Comparison of ENCODE assay signal across 12 cellular contexts in genomic region chr6:18022398-18023231, GRCh38. TPM values are rescaled to one million over a fixed set of nuclear protein-coding genes. Genes with fewer than 3 reads are reported as not detected.
DNase-seq lines count a peak whose midpoint lies in the region; TF ChIP-seq lines count a peak whose summit lies in the region.
"Had no signal": no experiment of that assay in that cellular context is flagged by ENCODE, and none has a peak within 500 bp of the region (broad histone marks: within the 10 kb centered on the region; RNA-seq: fewer than 3 reads in every experiment).

No MANE protein-coding gene starts in this region.

- H3K36me3 Mint-ChIP-seq in Caco-2 (ENCODE audit: insufficient read depth, unreplicated experiment) (no peaks in the 10 kb centered on the region), mesothelial cell of epicardium (no peaks in the 10 kb centered on the region)

- H3K4me3 ChIP-seq in Caco-2 (ENCODE audit: low read depth, low read length), result peak overlapping the region; percentile 14; the same call in 1 of the 2 replicates
- H3K4me3 ChIP-seq: coronary artery had no signal

- H3K27me3 Mint-ChIP-seq in Caco-2 (ENCODE audit: insufficient read depth, unreplicated experiment) (no peaks in the 10 kb centered on the region), mesothelial cell of epicardium (ENCODE audit: low read depth) (no peaks in the 10 kb centered on the region)

- intact Hi-C loops in Caco-2 (cut with micrococcal nuclease; ENCODE audit: unreplicated experiment), result loop anchor here (2.0 kb wide), 1 partner anchor 34 kb away; no protein-coding TSS in a partner anchor

- H3K4me1 ChIP-seq in Caco-2, result peaks cover 13% of the 10 kb centered on the region
- H3K4me1 ChIP-seq: parathyroid adenoma had no signal

- H3K4me1 Mint-ChIP-seq in Caco-2 (ENCODE audit: low read depth, unreplicated experiment) (peaks cover 13% of the 10 kb centered on the region), mesothelial cell of epicardium (peaks cover 41% of the 10 kb centered on the region)
- H3K4me1 Mint-ChIP-seq: stimulated activated naive CD8-positive, alpha-beta T cell treated with anti-CD3 and anti-CD28 coated beads, Interleukin-15, amount 100 ng/mL, for 72 hours had no signal

- CTCF ChIA-PET in Caco-2 (lab: Charles Lee), result interaction anchor here (0.5 kb wide), 1 partner anchor 207 kb away, joined by 3 read pairs; no protein-coding TSS in a partner anchor

- no peaks in the 10 kb centered on the region for H3K9me3 ChIP-seq in Caco-2

- H3K9me3 Mint-ChIP-seq in Caco-2 (ENCODE audit: unreplicated experiment) (no peaks in the 10 kb centered on the region), mesothelial cell of epicardium (no peaks in the 10 kb centered on the region)
- H3K9me3 Mint-ChIP-seq: stimulated activated naive CD8-positive, alpha-beta T cell treated with anti-CD3 and anti-CD28 coated beads, Interleukin-15, amount 100 ng/mL, for 72 hours had no signal

- BruUV-seq in Caco-2 (replicated peaks; lab: Mats Ljungman, UMichigan), result no TSS peak

- H3K27ac Mint-ChIP-seq in Caco-2 (ENCODE audit: unreplicated experiment), result peak overlapping the region; percentile 78
- H3K27ac Mint-ChIP-seq in mesothelial cell of epicardium, result peak overlapping the region; percentile 98
- H3K27ac Mint-ChIP-seq: stimulated activated naive CD8-positive, alpha-beta T cell treated with anti-CD3 and anti-CD28 coated beads, Interleukin-15, amount 100 ng/mL, for 72 hours had no signal

- no peaks in the 10 kb centered on the region; the same call in 1 of the 2 replicates for H3K36me3 ChIP-seq in Caco-2 (ENCODE audit: control insufficient read depth, insufficient read depth, low read length)

- peak; percentile 57 to 58 for DNase-seq in Caco-2
- peak; percentile 89 for DNase-seq in NCI-H2171 treated with DMSO at 0.1 percent for 48 hours (lab: John Stamatoyannopoulos, UW)
- DNase-seq in dedifferentiated amniotic fluid mesenchymal stem cell (ENCODE audit: extremely low spot score), result peak; percentile 27
- DNase-seq in mesothelial cell of epicardium (ENCODE audit: low spot score in 2 of 2, unreplicated experiment in 2 of 2), result no peak
- DNase-seq in NCI-H526 (lab: John Stamatoyannopoulos, UW), result no peak
- DNase-seq in SKM-1 treated with dmso at 0.1 percent for 144 hours (lab: John Stamatoyannopoulos, UW; ENCODE audit: unreplicated experiment), result no peak
- DNase-seq in ureter (ENCODE audit: low spot score), result no peak
- DNase-seq in NCI-H524 treated with DMSO at 0.1 percent for 48 hours (lab: John Stamatoyannopoulos, UW), result no peak
- DNase-seq: activated CD4-positive, alpha-beta T cell treated with anti-CD3 and anti-CD28 coated beads for 48 hours; stimulated activated naive CD8-positive, alpha-beta T cell treated with anti-CD3 and anti-CD28 coated beads, Interleukin-15, amount 100 ng/mL, for 72 hours had no signal

- POLR2A ChIA-PET in Caco-2 (lab: Charles Lee), result no interaction called here

- peak overlapping the region; percentile 60 for H3K4me3 Mint-ChIP-seq in Caco-2 (ENCODE audit: unreplicated experiment)
- H3K4me3 Mint-ChIP-seq in mesothelial cell of epicardium, result peak overlapping the region; percentile 44
- H3K4me3 Mint-ChIP-seq: stimulated activated naive CD8-positive, alpha-beta T cell treated with anti-CD3 and anti-CD28 coated beads, Interleukin-15, amount 100 ng/mL, for 72 hours had no signal

- no peaks in the 10 kb centered on the region for H3K27me3 ChIP-seq in Caco-2 (replicated peaks; ENCODE audit: control insufficient read depth, insufficient read depth, low read length)

- TF ChIP-seq CTCF in Caco-2 (IDR thresholded peaks at IDR 0.05; ENCODE audit: insufficient read depth in 1 of 2, low read depth in 1 of 2, low read length in 1 of 2, severe bottlenecking in 1 of 2, unreplicated experiment in 1 of 2), result no peak
- TF ChIP-seq CTCF in mesothelial cell of epicardium (IDR thresholded peaks at IDR 0.05; ENCODE audit: unreplicated experiment), result no peak

RNA-seq across cellular contexts. Expression of gene KIF13A, which starts 35.2 kb away (rescaled TPM):
- 13.8 and 14.0 TPM in 2 replicates for total RNA-seq in Caco-2 (2022)
- total RNA-seq in mesothelial cell of epicardium, result 52.2 to 57.0 TPM (median 54.4 TPM) in 3 replicates
- 57.7 TPM for total RNA-seq in ureter

Comparison
In these comparisons a context has a peak if more than half of its experiments do, and no peak if none do; other contexts are left out.
1. DNase-seq: peak in Caco-2 (2 of 2), NCI-H2171 treated with DMSO at 0.1 percent for 48 hours (single experiment) and dedifferentiated amniotic fluid mesenchymal stem cell (single experiment); none in mesothelial cell of epicardium (0 of 2), NCI-H526 (0 of 2), SKM-1 treated with dmso at 0.1 percent for 144 hours (single experiment), ureter (single experiment) and NCI-H524 treated with DMSO at 0.1 percent for 48 hours (single experiment).